In genomic region chr9:134405527-134405926, GRCh38 we compare ENCODE assay signal across 9 cellular contexts.
DNase-seq lines count a peak whose midpoint lies in the region; ATAC-seq and TF ChIP-seq lines count a peak whose summit lies in the region.
"Had no signal": no experiment of that assay in that cellular context is flagged by ENCODE, and none has a peak within 500 bp of the region (broad histone marks: within the 10 kb centered on the region; RNA-seq: fewer than 3 reads in every experiment).

No MANE protein-coding gene starts in this region.

- H3K9me3 ChIP-seq in vagina = no peaks in the 10 kb centered on the region

- H3K4me3 ChIP-seq in mesendoderm (ENCODE audit: low read length) (no peak overlapping the region), vagina (no peak overlapping the region)

- H3K4me1 ChIP-seq in mesendoderm (ENCODE audit: control insufficient read depth, low read depth, low read length) (peaks cover 4% of the 10 kb centered on the region), vagina (peaks cover 100% of the 10 kb centered on the region)

- H4K8ac ChIP-seq in mesendoderm (ENCODE audit: low read depth, low read length) = no peak overlapping the region

- H2BK15ac ChIP-seq in mesendoderm (replicated peaks; ENCODE audit: low read depth) = no peak overlapping the region

- no peak overlapping the region for H3K4me3 Mint-ChIP-seq in WTC11

- no peak for TF ChIP-seq POLR2A in vagina (IDR thresholded peaks at IDR 0.05)

- H3K18ac ChIP-seq in mesendoderm (ENCODE audit: low read length) = no peak overlapping the region

- no peaks in the 10 kb centered on the region for H3K9me3 Mint-ChIP-seq in WTC11

- intact Hi-C loops in Right ventricle myocardium superior (cut with DNase I) (no loop called here), left cardiac atrium (cut with DNase I) (loop anchor here in 1 of 2 donors (10.0 kb wide), 1 partner anchor 71 kb away; no protein-coding TSS in a partner anchor), vagina (cut with DNase I) (no loop called here)

- DNase-seq in Right ventricle myocardium superior = peak; percentile 74
- no peak for DNase-seq in left cardiac atrium
- no peak for DNase-seq in WTC11 (ENCODE audit: low spot score)
- DNase-seq in mesendoderm = no peak
- DNase-seq in vagina (ENCODE audit: extremely low spot score in 2 of 2) = no peak
- DNase-seq in central memory CD4-positive, alpha-beta T cell = no peak
- DNase-seq: NCI-H187 treated with DMSO at 0.1 percent for 48 hours had no signal

- H3K27ac Mint-ChIP-seq in WTC11 = peak overlapping the region; percentile 84; the same call in 1 of the 2 replicates

- H3K79me2 ChIP-seq in mesendoderm (ENCODE audit: control insufficient read depth, insufficient read depth, low read length) = no peaks in the 10 kb centered on the region

- no peaks in the 10 kb centered on the region for H3K79me1 ChIP-seq in mesendoderm (ENCODE audit: low read length)

- H2AK5ac ChIP-seq in mesendoderm (ENCODE audit: low read length) = no peak overlapping the region

- POLR2A ChIA-PET in WTC11 (lab: Charles Lee) = no interaction called here

- no peaks in the 10 kb centered on the region for H3K27me3 ChIP-seq in mesendoderm (ENCODE audit: insufficient read depth, low read length, poor library complexity)
- no peaks in the 10 kb centered on the region for H3K27me3 ChIP-seq in vagina

- H3K4me1 Mint-ChIP-seq in WTC11 = peaks cover 12% of the 10 kb centered on the region

- no CpG with 5 or more reads among the region's 9 CpGs for WGBS in mesendoderm (ENCODE audit: extremely low coverage, insufficient coverage, low lambda C conversion rate)

- H3K36me3 Mint-ChIP-seq in WTC11 = no peaks in the 10 kb centered on the region

- CTCF ChIA-PET in WTC11 (lab: Charles Lee) = interaction anchor here (0.6 to 1.0 kb wide), 2 partner anchors 39 to 241 kb away, joined by 3 to 5 read pairs; no protein-coding TSS in a partner anchor

- no peak overlapping the region for H4K5ac ChIP-seq in mesendoderm (ENCODE audit: low read length)

- no peak overlapping the region for H2BK5ac ChIP-seq in mesendoderm (ENCODE audit: low read length)

- H3K27ac ChIP-seq in mesendoderm (ENCODE audit: low read depth, low read length) (no peak overlapping the region), vagina (peak overlapping the region; percentile 77)

- no peak overlapping the region for H3K23ac ChIP-seq in mesendoderm (ENCODE audit: low read length)

- H3K36me3 ChIP-seq in mesendoderm (ENCODE audit: control insufficient read depth, insufficient read depth, low read length) (no peaks in the 10 kb centered on the region), vagina (peaks cover 0 to 6% of the 10 kb centered on the region in 2 donors)

- no peak overlapping the region for H3K4me2 ChIP-seq in mesendoderm (ENCODE audit: low read length)

- ATAC-seq in Right ventricle myocardium superior (ENCODE audit: poor library complexity) (no peak), left cardiac atrium (no peak), WTC11 (no peak), HG03457 (IDR thresholded peaks at IDR 0.05; ENCODE audit: unreplicated experiment) (no peak), HG03571 (IDR thresholded peaks at IDR 0.05; ENCODE audit: unreplicated experiment) (no peak)

- H3K9ac ChIP-seq in mesendoderm (ENCODE audit: low read length) = no peak overlapping the region

- no peaks in the 10 kb centered on the region for H3K27me3 Mint-ChIP-seq in WTC11 (ENCODE audit: low read depth)

- TF ChIP-seq CTCF in WTC11 (IDR thresholded peaks at IDR 0.05) (no peak), vagina (IDR thresholded peaks at IDR 0.05) (no peak)

- H3K56ac ChIP-seq in mesendoderm (ENCODE audit: low read length) = peak overlapping the region; percentile 13

- no peak overlapping the region for H3K4ac ChIP-seq in mesendoderm (ENCODE audit: low read depth, low read length)

- H2BK120ac ChIP-seq in mesendoderm (ENCODE audit: low read depth, low read length) = no peak overlapping the region

TF ChIP-seq in WTC11, 78 proteins besides CTCF, POLR2A, EP300 and RAD21:
- TF ChIP-seq ZNF416 (CRISPR knock-in tag; IDR thresholded peaks at IDR 0.05) = no peak
- TF ChIP-seq ZNF423 (CRISPR knock-in tag; IDR thresholded peaks at IDR 0.05) = no peak
- no peak for TF ChIP-seq ZNF138 (CRISPR knock-in tag; conservative IDR thresholded peaks at IDR 0.05)
- TF ChIP-seq USF2 (CRISPR knock-in tag; IDR thresholded peaks at IDR 0.05) = no peak
- TF ChIP-seq ZBTB21 (CRISPR knock-in tag; IDR thresholded peaks at IDR 0.05; ENCODE audit: borderline replicate concordance) = no peak
